8 cellular contexts compared by ENCODE assay signal in genomic region chr2:28870146-28870891, GRCh38. TPM values are rescaled to one million over a fixed set of nuclear protein-coding genes. Genes with fewer than 3 reads are reported as not detected.
DNase-seq lines count a peak whose midpoint lies in the region; ATAC-seq and TF ChIP-seq lines count a peak whose summit lies in the region.

TRMT61B (minus strand) TSS chr2:28870309; CDS start chr2:28870277, 32 bp downstream.

- in situ Hi-C loops in GM18951 (cut with MboI; ENCODE audit: low sequenced_read_pairs, unreplicated experiment) = no loop called here

- H3K9ac ChIP-seq in skeletal muscle tissue (ENCODE audit: low read depth in 1 of 3, low read length in 3 of 3) = peak within 1 kb of the TSS; percentile 86 to 98 (median 97)

- TF ChIP-seq POLR2A in GM18951 (IDR thresholded peaks at IDR 0.05; ENCODE audit: extremely low read depth, insufficient read depth, insufficient read length) (peak; percentile 97), breast epithelium (IDR thresholded peaks at IDR 0.05) (peak; percentile 41)

- H3K9me3 ChIP-seq in WERI-Rb-1 (ENCODE audit: severe bottlenecking) (no peaks in the 10 kb centered on the region), breast epithelium (no peaks in the 10 kb centered on the region), iPS-18c (ENCODE audit: control insufficient read depth, insufficient read depth, low read length) (no peaks in the 10 kb centered on the region), skeletal muscle tissue (ENCODE audit: control insufficient read depth in 3 of 3, low read length in 3 of 3) (no peaks in the 10 kb centered on the region)

- H3K4me3 ChIP-seq in WERI-Rb-1 (ENCODE audit: low read depth, low read length) (peak within 1 kb of the TSS; percentile 91), breast epithelium (peak within 1 kb of the TSS; percentile 73 to 91 (median 80)), iPS-18c (ENCODE audit: insufficient read depth, low read depth, low read length) (peak within 1 kb of the TSS; percentile 96), skeletal muscle tissue (ENCODE audit: low read length in 3 of 3) (peak within 1 kb of the TSS; percentile 97 to 100 (median 98))

- TF ChIP-seq CTCF in WERI-Rb-1 (IDR thresholded peaks at IDR 0.05; ENCODE audit: low read depth, low read length) = 0 out of 2 replicates have a peak, but pooled peaks have one; percentile 3
- no peak for TF ChIP-seq CTCF in breast epithelium (IDR thresholded peaks at IDR 0.05)

- intact Hi-C loops in breast epithelium (cut with DNase I; ENCODE audit: low total_unique reads) = no loop called here

- peak; percentile 94 for ATAC-seq in HG03175 (IDR thresholded peaks at IDR 0.05; ENCODE audit: unreplicated experiment)

- H3K27me3 ChIP-seq in WERI-Rb-1 (ENCODE audit: insufficient read depth, low read depth, severe bottlenecking) (no peaks in the 10 kb centered on the region), breast epithelium (no peaks in the 10 kb centered on the region), skeletal muscle tissue (ENCODE audit: control insufficient read depth in 3 of 3, insufficient read depth in 3 of 3, low read length in 3 of 3) (no peaks in the 10 kb centered on the region)

- H3K4me1 ChIP-seq in breast epithelium (peaks cover 0 to 6% of the 10 kb centered on the region in 2 donors), skeletal muscle tissue (ENCODE audit: control insufficient read depth in 3 of 3, insufficient read depth in 3 of 3, low read length in 3 of 3) (peaks cover 22 to 26% (median 26%) of the 10 kb centered on the region in 3 donors)

- DNase-seq in AG08396 (ENCODE audit: low spot score) = peak; percentile 98
- peak; percentile 93 for DNase-seq in NCI-H2227 treated with DMSO at 0.1 percent for 48 hours (lab: John Stamatoyannopoulos, UW)
- DNase-seq in WERI-Rb-1 = peak; percentile 99
- DNase-seq in breast epithelium (ENCODE audit: low spot score in 2 of 2) = peak; percentile 90 to 94

- H3K36me3 ChIP-seq in WERI-Rb-1 = peaks cover 27% of the 10 kb centered on the region
- no peaks in the 10 kb centered on the region for H3K36me3 ChIP-seq in breast epithelium
- H3K36me3 ChIP-seq in skeletal muscle tissue (ENCODE audit: control insufficient read depth in 3 of 3, insufficient read depth in 3 of 3, low read length in 3 of 3) = no peaks in the 10 kb centered on the region

- peak within 1 kb of the TSS; percentile 87 for H3K27ac ChIP-seq in WERI-Rb-1
- peak within 1 kb of the TSS; percentile 85 to 89 for H3K27ac ChIP-seq in breast epithelium
- H3K27ac ChIP-seq in skeletal muscle tissue (ENCODE audit: low read depth, low read length) = peak within 1 kb of the TSS; percentile 64

RNA-seq across cellular contexts. Expression of gene TRMT61B, which starts in this region (rescaled TPM):
- total RNA-seq in breast epithelium (10 to 100 TPM in 2 of 3 donors, 1 to 10 TPM in 1; 8.5 to 18.1 (median 13.8) TPM), skeletal muscle tissue (25.6 TPM)

Comparison
In these comparisons a context has a peak if more than half of its experiments do, and no peak if none do; other contexts are left out.
1. Peak in every context shown above with its lines: DNase-seq, ATAC-seq, H3K4me3 ChIP-seq and H3K27ac ChIP-seq.